In the genomic region with DNA sequence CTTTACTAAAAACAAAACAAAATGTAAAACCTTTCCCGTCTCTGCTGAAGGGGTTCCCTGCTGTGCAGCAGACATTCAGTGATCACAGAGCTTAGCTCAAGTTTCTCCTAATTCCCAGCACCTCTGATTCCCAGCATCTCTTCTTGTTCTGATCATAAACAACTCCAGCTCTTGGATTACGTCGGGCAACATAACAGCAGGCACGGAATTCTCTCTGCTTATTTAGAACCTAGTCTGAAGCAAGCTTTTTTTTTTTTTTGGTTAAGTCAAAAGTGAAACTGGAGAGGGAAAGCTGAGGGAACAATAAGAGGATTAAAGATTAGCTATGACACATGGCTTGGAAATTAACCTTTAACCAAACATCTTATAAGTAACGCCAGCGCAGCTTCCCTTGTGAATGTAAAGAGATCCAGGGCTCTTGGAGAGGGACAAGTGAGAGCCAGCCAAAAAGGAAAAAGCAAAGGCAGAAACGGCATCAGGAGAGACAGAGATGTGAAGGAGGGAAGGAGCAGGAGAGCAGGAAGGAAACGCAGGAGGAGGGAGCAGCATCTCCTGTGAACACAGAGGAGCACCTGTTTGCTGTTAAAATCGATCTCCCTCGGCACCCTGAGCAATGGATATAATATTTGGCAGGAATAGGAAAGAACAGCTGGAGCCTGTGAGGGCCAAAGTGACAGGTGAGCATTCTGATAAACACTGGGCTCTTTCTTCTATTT, we compare ENCODE assay signal across 9 cellular contexts. TPM values are rescaled to one million over a fixed set of nuclear protein-coding genes. Genes with fewer than 3 reads are reported as not detected.
DNase-seq lines count a peak whose midpoint lies in the region; ATAC-seq lines count a peak whose summit lies in the region.
"Had no signal": no experiment of that assay in that cellular context is flagged by ENCODE, and none has a peak within 500 bp of the region (broad histone marks: within the 10 kb centered on the region; RNA-seq: fewer than 3 reads in every experiment).

A gene with protein sequence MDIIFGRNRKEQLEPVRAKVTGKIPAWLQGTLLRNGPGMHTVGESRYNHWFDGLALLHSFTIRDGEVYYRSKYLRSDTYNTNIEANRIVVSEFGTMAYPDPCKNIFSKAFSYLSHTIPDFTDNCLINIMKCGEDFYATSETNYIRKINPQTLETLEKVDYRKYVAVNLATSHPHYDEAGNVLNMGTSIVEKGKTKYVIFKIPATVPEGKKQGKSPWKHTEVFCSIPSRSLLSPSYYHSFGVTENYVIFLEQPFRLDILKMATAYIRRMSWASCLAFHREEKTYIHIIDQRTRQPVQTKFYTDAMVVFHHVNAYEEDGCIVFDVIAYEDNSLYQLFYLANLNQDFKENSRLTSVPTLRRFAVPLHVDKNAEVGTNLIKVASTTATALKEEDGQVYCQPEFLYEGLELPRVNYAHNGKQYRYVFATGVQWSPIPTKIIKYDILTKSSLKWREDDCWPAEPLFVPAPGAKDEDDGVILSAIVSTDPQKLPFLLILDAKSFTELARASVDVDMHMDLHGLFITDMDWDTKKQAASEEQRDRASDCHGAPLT (plus strand): TSS at position 394 of the 716 bp plus-strand sequence. CDS start 220 bp downstream, at position 614.

- H3K27ac ChIP-seq in ectodermal cell (ENCODE audit: insufficient read depth, low read depth, low read length, poor library complexity, severe bottlenecking): peak within 1 kb of the TSS; percentile 91
- H3K27ac ChIP-seq in muscle layer of duodenum (ENCODE audit: low read length): peak within 1 kb of the TSS; percentile 81

- H3K4me3 ChIP-seq in ectodermal cell (ENCODE audit: insufficient read depth, low read depth, low read length) (peak within 1 kb of the TSS; percentile 12), muscle layer of duodenum (ENCODE audit: low read depth in 1 of 2, low read length in 2 of 2) (peak within 1 kb of the TSS; percentile 50 to 69)

- DNase-seq in NCI-H2029 treated with DMSO at 0.1 percent for 48 hours (lab: John Stamatoyannopoulos, UW): peak; percentile 1
- DNase-seq in NCI-H2029 (lab: John Stamatoyannopoulos, UW): no peak
- DNase-seq in NCI-H2196 treated with DMSO at 0.1 percent for 48 hours (lab: John Stamatoyannopoulos, UW; ENCODE audit: unreplicated experiment): peak; percentile 5
- DNase-seq in RPMI8226: no peak
- no peak for DNase-seq in RKO (ENCODE audit: low spot score)
- DNase-seq: CD4-positive, CD25-positive, alpha-beta regulatory T cell had no signal

- no peaks in the 10 kb centered on the region for H3K9me3 ChIP-seq in ectodermal cell (ENCODE audit: control insufficient read depth, low read length)
- no peaks in the 10 kb centered on the region for H3K9me3 ChIP-seq in muscle layer of duodenum (ENCODE audit: control insufficient read depth in 1 of 2, low read length in 2 of 2)

- H3K4me1 ChIP-seq in ectodermal cell (ENCODE audit: control insufficient read depth, insufficient read depth, low read length): peaks cover 10% of the 10 kb centered on the region
- no peaks in the 10 kb centered on the region for H3K4me1 ChIP-seq in muscle layer of duodenum (ENCODE audit: control insufficient read depth in 1 of 2, insufficient read depth in 2 of 2, low read length in 2 of 2)

- ATAC-seq in GM18907 (IDR thresholded peaks at IDR 0.05; ENCODE audit: unreplicated experiment): no peak

- H3K36me3 ChIP-seq in ectodermal cell (ENCODE audit: control insufficient read depth, insufficient read depth, low read length) (no peaks in the 10 kb centered on the region), muscle layer of duodenum (ENCODE audit: control insufficient read depth in 1 of 2, insufficient read depth in 2 of 2, low read length in 2 of 2) (no peaks in the 10 kb centered on the region)

- WGBS in ectodermal cell, 2 experiments: 14 to 19% methylated on average over 10 of the region's 10 CpGs

- H3K27me3 ChIP-seq in ectodermal cell (ENCODE audit: control insufficient read depth, insufficient read depth, low read length, poor library complexity, severe bottlenecking) (no peaks in the 10 kb centered on the region), muscle layer of duodenum (ENCODE audit: low read depth, low read length) (no peaks in the 10 kb centered on the region)

RNA-seq across cellular contexts. Expression of the gene that starts here (rescaled TPM):
- 6.6 TPM for polyA plus RNA-seq in ectodermal cell (2013, experiment 1 of 4)
- polyA plus RNA-seq in ectodermal cell (2013, experiment 2 of 4): 12.8 TPM
- 6.5 TPM for polyA plus RNA-seq in ectodermal cell (2013, experiment 3 of 4)
- 8.1 TPM for polyA plus RNA-seq in ectodermal cell (2013, experiment 4 of 4)
- polyA plus RNA-seq: CD4-positive, CD25-positive, alpha-beta regulatory T cell had no signal

Comparison
In these comparisons a context has a peak if more than half of its experiments do, and no peak if none do; other contexts are left out.
1. DNase-seq: peak in NCI-H2029 treated with DMSO at 0.1 percent for 48 hours (single experiment) and NCI-H2196 treated with DMSO at 0.1 percent for 48 hours (single experiment); none in NCI-H2029 (single experiment), RPMI8226 (single experiment) and RKO (single experiment).